22 cellular contexts compared by ENCODE assay signal in the genomic region with DNA sequence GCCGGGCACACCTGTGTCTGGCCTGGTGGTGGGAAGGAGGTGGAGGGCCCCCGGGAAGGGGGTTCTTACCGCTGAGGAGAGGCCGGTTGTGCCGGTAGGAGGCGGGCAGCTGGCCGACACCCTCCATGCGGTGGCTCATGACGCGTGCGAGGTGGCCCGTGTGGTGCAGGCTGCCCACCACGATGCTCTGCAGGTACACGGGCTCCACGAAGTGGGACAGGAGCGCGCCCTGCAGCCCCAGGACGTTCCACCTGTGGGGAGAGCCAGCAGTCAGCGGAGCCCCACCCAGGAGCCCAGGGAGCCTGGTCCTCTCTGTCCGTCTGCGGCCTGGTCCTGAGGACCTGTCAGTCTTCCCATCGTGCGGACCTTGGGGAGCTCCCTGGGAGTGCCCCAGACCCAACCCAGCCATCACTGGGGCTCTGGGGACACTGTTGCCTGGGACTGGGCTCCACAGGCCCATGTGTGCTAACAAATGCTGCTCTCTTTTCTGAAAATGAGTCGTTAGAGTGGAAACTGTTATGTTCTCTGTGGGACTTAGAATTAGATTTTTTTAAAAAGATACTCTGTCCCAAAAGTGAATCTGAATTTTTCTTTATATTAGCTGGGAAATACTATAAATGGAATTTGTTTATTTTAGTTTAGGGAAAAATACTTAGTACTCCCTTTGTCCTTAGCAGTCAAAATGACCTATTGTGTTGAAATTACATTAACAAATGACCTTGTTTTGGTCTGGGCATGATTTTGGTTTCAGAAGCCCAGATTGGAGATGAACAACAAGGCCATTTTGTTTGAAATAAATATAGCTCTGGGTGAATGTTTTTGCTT.
A peak's percentile ranks its signal among the peaks of the same experiment; 100 is the strongest.
DNase-seq lines count a peak whose midpoint lies in the region; ATAC-seq, FAIRE-seq and TF ChIP-seq lines count a peak whose summit lies in the region.
"Had no signal": no experiment of that assay in that cellular context is flagged by ENCODE, and none has a peak within 500 bp of the region (broad histone marks: within the 10 kb centered on the region; RNA-seq: fewer than 3 reads in every experiment).

No MANE protein-coding gene starts in this region.

- no peaks in the 10 kb centered on the region for H3K9me3 Mint-ChIP-seq in WTC11
- no peaks in the 10 kb centered on the region for H3K9me3 Mint-ChIP-seq in stimulated activated naive CD8-positive, alpha-beta T cell treated with anti-CD3 and anti-CD28 coated beads, Interleukin-15, amount 100 ng/mL, for 72 hours
- H3K9me3 Mint-ChIP-seq: activated naive CD8-positive, alpha-beta T cell treated with anti-CD3 and anti-CD28 coated beads, Interleukin-2, amount 50 U/mL, for 24 hours; activated T-helper 2 cell treated with anti-CD3 and anti-CD28 coated beads, Interferon-gamma antibody, Interleukin-2, Interleukin-4, amounts not matched to agents 10 μg/mL and 5 μg/mL and 100 μg/mL, durations not matched to agents 14 hours and 24 hours and 36 hours had no signal

- no CpG with 5 or more reads among the region's 24 CpGs for WGBS in neuronal stem cell (ENCODE audit: extremely low coverage in 2 of 2, insufficient read length in 2 of 2, insufficient replicate concordance in 1 of 2), 2 donors

- CTCF ChIA-PET in WTC11 (lab: Charles Lee) = no interaction called here

- no peak overlapping the region for H3K9ac ChIP-seq in neuronal stem cell (ENCODE audit: low read depth, low read length, poor library complexity)

- DNase-seq in WTC11 (ENCODE audit: low spot score) (peak; percentile 12), frontal cortex (ENCODE audit: low spot score in 2 of 2) (peak in 1 of 2 donors; percentile 59), neuronal stem cell (ENCODE audit: low spot score) (no peak), superior temporal gyrus (ENCODE audit: extremely low spot score) (peak; percentile 90), HTR-8/SVneo (ENCODE audit: insufficient read length, low spot score) (no peak), BE2C (no peak), retina (no peak)
- DNase-seq in stimulated activated naive CD8-positive, alpha-beta T cell treated with anti-CD3 and anti-CD28 coated beads, Interleukin-15, amount 100 ng/mL, for 72 hours = no peak
- DNase-seq: activated naive CD8-positive, alpha-beta T cell treated with anti-CD3 and anti-CD28 coated beads, Interleukin-2, amount 50 U/mL, for 24 hours; CD4-positive, CD25-positive, alpha-beta regulatory T cell; erythroblast; KG1; NCI-H1092; NCI-H2029 treated with DMSO at 0.1 percent for 48 hours; NCI-H446; occipital lobe; stimulated activated CD4-positive, alpha-beta T cell treated with anti-CD3 and anti-CD28 coated beads, Interleukin-2, amount 100 ng/mL, for 24 hours; T-helper 9 cell had no signal

- peak overlapping the region; percentile 85 for H2BK15ac ChIP-seq in neuronal stem cell (ENCODE audit: low read length)

- peaks cover 7% of the 10 kb centered on the region; the same call in 1 of the 2 replicates for H3K27me3 Mint-ChIP-seq in WTC11 (ENCODE audit: low read depth)
- H3K27me3 Mint-ChIP-seq in stimulated activated naive CD8-positive, alpha-beta T cell treated with anti-CD3 and anti-CD28 coated beads, Interleukin-15, amount 100 ng/mL, for 72 hours = peaks cover 27% of the 10 kb centered on the region

- H3K4me1 ChIP-seq in neuronal stem cell (ENCODE audit: control insufficient read depth in 2 of 2, insufficient read depth in 1 of 2, low read depth in 1 of 2, low read length in 2 of 2) = peaks cover 0 to 10% of the 10 kb centered on the region in 2 donors
- H3K4me1 ChIP-seq in BE2C = no peaks in the 10 kb centered on the region

- H3K27ac Mint-ChIP-seq in WTC11 = no peak overlapping the region
- no peak overlapping the region for H3K27ac Mint-ChIP-seq in stimulated activated naive CD8-positive, alpha-beta T cell treated with anti-CD3 and anti-CD28 coated beads, Interleukin-15, amount 100 ng/mL, for 72 hours
- H3K27ac Mint-ChIP-seq: activated naive CD8-positive, alpha-beta T cell treated with anti-CD3 and anti-CD28 coated beads, Interleukin-2, amount 50 U/mL, for 24 hours; activated T-helper 2 cell treated with anti-CD3 and anti-CD28 coated beads, Interferon-gamma antibody, Interleukin-2, Interleukin-4, amounts not matched to agents 10 μg/mL and 5 μg/mL and 100 μg/mL, durations not matched to agents 14 hours and 24 hours and 36 hours; CD4-positive, CD25-positive, alpha-beta regulatory T cell had no signal

- peak overlapping the region; percentile 41 for H2BK12ac ChIP-seq in neuronal stem cell (ENCODE audit: low read length)

- TF ChIP-seq CTCF in WTC11 (IDR thresholded peaks at IDR 0.05) (no peak), BE2C (IDR thresholded peaks at IDR 0.05; ENCODE audit: low read depth, low read length) (no peak)

- H3K27ac ChIP-seq in neuronal stem cell (replicated peaks; ENCODE audit: low read length) = no peak overlapping the region

- no peaks in the 10 kb centered on the region for H3K79me1 ChIP-seq in neuronal stem cell (ENCODE audit: low read depth, low read length)

- no peak overlapping the region for H3K23ac ChIP-seq in neuronal stem cell (ENCODE audit: low read depth, low read length, poor library complexity)

- H2AFZ ChIP-seq in neuronal stem cell (ENCODE audit: low read length) = no peak overlapping the region

- peak overlapping the region; percentile 43 for H4K8ac ChIP-seq in neuronal stem cell (ENCODE audit: low read depth, low read length)

- no peak overlapping the region for H2BK120ac ChIP-seq in neuronal stem cell (ENCODE audit: low read depth, low read length)

- ATAC-seq in WTC11 = no peak
- no peak for ATAC-seq in stimulated activated naive CD8-positive, alpha-beta T cell treated with anti-CD3 and anti-CD28 coated beads, Interleukin-15, amount 100 ng/mL, for 72 hours
- ATAC-seq: activated CD4-positive, CD25-positive, alpha-beta regulatory T cell treated with anti-CD3 and anti-CD28 coated beads, Interleukin-2, amount 50 U/mL, for 24 hours; activated naive CD8-positive, alpha-beta T cell treated with anti-CD3 and anti-CD28 coated beads, Interleukin-2, amount 50 U/mL, for 24 hours; Panc1; SK-N-SH treated with all-trans-retinoic acid at 6 μM for 48 hours had no signal

- H3K18ac ChIP-seq in neuronal stem cell (ENCODE audit: low read length) = peak overlapping the region; percentile 94

- POLR2A ChIA-PET in WTC11 (lab: Charles Lee) = interaction anchor here (0.5 kb wide), 1 partner anchor 19 kb away, joined by 3 read pairs; no protein-coding TSS in a partner anchor

- H3K9me3 ChIP-seq in neuronal stem cell (replicated peaks in 1 of 2; ENCODE audit: control insufficient read depth in 2 of 2, insufficient read depth in 1 of 2, low read depth in 1 of 2, low read length in 2 of 2) (no peaks in the 10 kb centered on the region), BE2C (no peaks in the 10 kb centered on the region)

- H2BK5ac ChIP-seq in neuronal stem cell (ENCODE audit: low read length) = peak overlapping the region; percentile 53

- FAIRE-seq in frontal cortex (lab: Jason Lieb, UNC) (peak; percentile 96), HTR-8/SVneo (lab: Jason Lieb, UNC) (no peak)

- H3K4ac ChIP-seq in neuronal stem cell (ENCODE audit: low read length) = peak overlapping the region; percentile 84

- peaks cover 0 to 27% (median 0%) of the 10 kb centered on the region in 3 experiments for H3K27me3 ChIP-seq in neuronal stem cell (ENCODE audit: control insufficient read depth in 3 of 3, insufficient read depth in 3 of 3, low read depth in 1 of 3, low read length in 3 of 3)
- H3K27me3 ChIP-seq in BE2C = no peaks in the 10 kb centered on the region

- H3K36me3 ChIP-seq in neuronal stem cell (replicated peaks in 1 of 2; ENCODE audit: control insufficient read depth in 2 of 2, insufficient read depth in 2 of 2, low read length in 2 of 2) (no peaks in the 10 kb centered on the region), BE2C (no peaks in the 10 kb centered on the region)

- peaks cover 28% of the 10 kb centered on the region for H3K4me1 Mint-ChIP-seq in WTC11
- H3K4me1 Mint-ChIP-seq in stimulated activated naive CD8-positive, alpha-beta T cell treated with anti-CD3 and anti-CD28 coated beads, Interleukin-15, amount 100 ng/mL, for 72 hours = no peaks in the 10 kb centered on the region
- H3K4me1 Mint-ChIP-seq: activated naive CD8-positive, alpha-beta T cell treated with anti-CD3 and anti-CD28 coated beads, Interleukin-2, amount 50 U/mL, for 24 hours; CD4-positive, CD25-positive, alpha-beta regulatory T cell had no signal

- no peak overlapping the region for H3K4me2 ChIP-seq in neuronal stem cell (ENCODE audit: insufficient read depth, low read length, poor library complexity, severe bottlenecking)

- H3K4me3 Mint-ChIP-seq in WTC11 = no peak overlapping the region
- no peak overlapping the region for H3K4me3 Mint-ChIP-seq in stimulated activated naive CD8-positive, alpha-beta T cell treated with anti-CD3 and anti-CD28 coated beads, Interleukin-15, amount 100 ng/mL, for 72 hours
- H3K4me3 Mint-ChIP-seq: activated naive CD8-positive, alpha-beta T cell treated with anti-CD3 and anti-CD28 coated beads, Interleukin-2, amount 50 U/mL, for 24 hours; CD4-positive, CD25-positive, alpha-beta regulatory T cell had no signal

- no peak overlapping the region for H3K14ac ChIP-seq in neuronal stem cell (ENCODE audit: low read length)

- no peak overlapping the region for H4K91ac ChIP-seq in neuronal stem cell (ENCODE audit: low read depth, low read length, poor library complexity)

- H3K4me3 ChIP-seq in neuronal stem cell (ENCODE audit: low read length in 2 of 2) = no peak overlapping the region
- H3K4me3 ChIP-seq in BE2C (ENCODE audit: low read depth, low read length) = no peak overlapping the region

- peak overlapping the region; percentile 92 for H2AK5ac ChIP-seq in neuronal stem cell (ENCODE audit: low read depth, low read length)

- no peaks in the 10 kb centered on the region for H3K36me3 Mint-ChIP-seq in WTC11
- H3K36me3 Mint-ChIP-seq: CD4-positive, CD25-positive, alpha-beta regulatory T cell had no signal

TF ChIP-seq in WTC11, 78 proteins besides CTCF, POLR2A, EP300 and RAD21 (continues in another document):
- TF ChIP-seq, protein P1, sequence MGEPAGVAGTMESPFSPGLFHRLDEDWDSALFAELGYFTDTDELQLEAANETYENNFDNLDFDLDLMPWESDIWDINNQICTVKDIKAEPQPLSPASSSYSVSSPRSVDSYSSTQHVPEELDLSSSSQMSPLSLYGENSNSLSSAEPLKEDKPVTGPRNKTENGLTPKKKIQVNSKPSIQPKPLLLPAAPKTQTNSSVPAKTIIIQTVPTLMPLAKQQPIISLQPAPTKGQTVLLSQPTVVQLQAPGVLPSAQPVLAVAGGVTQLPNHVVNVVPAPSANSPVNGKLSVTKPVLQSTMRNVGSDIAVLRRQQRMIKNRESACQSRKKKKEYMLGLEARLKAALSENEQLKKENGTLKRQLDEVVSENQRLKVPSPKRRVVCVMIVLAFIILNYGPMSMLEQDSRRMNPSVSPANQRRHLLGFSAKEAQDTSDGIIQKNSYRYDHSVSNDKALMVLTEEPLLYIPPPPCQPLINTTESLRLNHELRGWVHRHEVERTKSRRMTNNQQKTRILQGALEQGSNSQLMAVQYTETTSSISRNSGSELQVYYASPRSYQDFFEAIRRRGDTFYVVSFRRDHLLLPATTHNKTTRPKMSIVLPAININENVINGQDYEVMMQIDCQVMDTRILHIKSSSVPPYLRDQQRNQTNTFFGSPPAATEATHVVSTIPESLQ (CRISPR knock-in tag; IDR thresholded peaks at IDR 0.05) = no peak
- TF ChIP-seq ZNF232 (CRISPR knock-in tag; IDR thresholded peaks at IDR 0.05) (no peak), FOXP1 (CRISPR knock-in tag; IDR thresholded peaks at IDR 0.05; ENCODE audit: borderline replicate concordance) (no peak)

Comparison
In these comparisons a context has a peak if more than half of its experiments do, and no peak if none do; other contexts are left out.
1. DNase-seq: peak in WTC11 (single experiment) and superior temporal gyrus (single experiment); none in neuronal stem cell (single experiment), HTR-8/SVneo (single experiment), stimulated activated naive CD8-positive, alpha-beta T cell treated with anti-CD3 and anti-CD28 coated beads, Interleukin-15, amount 100 ng/mL, for 72 hours (0 of 2), BE2C (single experiment) and retina (single experiment).